ENCODE assay signal across 8 cellular contexts in genomic region chr15:101320501-101321052, GRCh38. TPM values are rescaled to one million over a fixed set of nuclear protein-coding genes. Genes with fewer than 3 reads are reported as not detected.
DNase-seq lines count a peak whose midpoint lies in the region; ATAC-seq and TF ChIP-seq lines count a peak whose summit lies in the region.

No MANE protein-coding gene starts in this region.

- H3K4me1 ChIP-seq in heart right ventricle, result peaks cover 0 to 11% (median 0%) of the 10 kb centered on the region in 9 donors

- no peaks in the 10 kb centered on the region for H3K36me3 Mint-ChIP-seq in Calu3 (ENCODE audit: insufficient read depth, unreplicated experiment)

- peak in 3 of 9 donors; percentile 8 to 46 (median 29) for TF ChIP-seq CTCF in heart right ventricle (IDR thresholded peaks at IDR 0.05)
- TF ChIP-seq CTCF in Calu3 (IDR thresholded peaks at IDR 0.05; ENCODE audit: unreplicated experiment), result no peak

- intact Hi-C loops in heart right ventricle (cut with DNase I), result no loop called here
- intact Hi-C loops in Calu3 (cut with micrococcal nuclease; ENCODE audit: unreplicated experiment), result no loop called here

- no TSS peak for BruUV-seq in Calu3 (replicated peaks; lab: Mats Ljungman, UMichigan)

- H3K4me3 ChIP-seq in heart right ventricle, result peak overlapping the region in 1 of 10 donors; percentile 33

- no peaks in the 10 kb centered on the region for H3K9me3 ChIP-seq in heart right ventricle

- CTCF ChIA-PET in Calu3 (lab: Charles Lee), result no interaction called here

- peaks cover 0 to 85% (median 0%) of the 10 kb centered on the region in 9 donors for H3K36me3 ChIP-seq in heart right ventricle

- peaks cover 44% of the 10 kb centered on the region for H3K27me3 Mint-ChIP-seq in Calu3 (ENCODE audit: unreplicated experiment)

- H3K4me1 Mint-ChIP-seq in Calu3 (ENCODE audit: low read depth, unreplicated experiment), result peaks cover 16% of the 10 kb centered on the region

- H3K27ac ChIP-seq in heart right ventricle, result peak overlapping the region in 1 of 10 donors; percentile 53

- DNase-seq in GM19238 (ENCODE audit: insufficient read length, low spot score) (peak; percentile 45), NCI-H146 (lab: John Stamatoyannopoulos, UW) (peak; percentile 37), activated T-cell treated with anti-CD3 and anti-CD28 coated beads for 48 hours (ENCODE audit: low read depth) (peak; percentile 53), heart right ventricle (peak in 1 of 2 donors; percentile 37), Calu3 (no peak), COR-L47 (lab: John Stamatoyannopoulos, UW) (no peak)
- peak; percentile 74 for DNase-seq in stimulated activated CD4-positive, alpha-beta T cell treated with anti-CD3 and anti-CD28 coated beads, Interleukin-1b, Interleukin-23, amount 100 ng/mL, for 48 hours

- 51 to 53% methylated on average over 21 of the region's 21 CpGs for WGBS in heart right ventricle, 2 donors

- no peak overlapping the region for H3K4me3 Mint-ChIP-seq in Calu3 (ENCODE audit: low read depth, unreplicated experiment)

- H3K27me3 ChIP-seq in heart right ventricle, result peaks cover 0 to 4% (median 0%) of the 10 kb centered on the region in 7 donors

- H3K27ac Mint-ChIP-seq in Calu3 (ENCODE audit: unreplicated experiment), result no peak overlapping the region

- peak in 7 of 8 donors; percentile 34 to 70 (median 52) for ATAC-seq in heart right ventricle
- no peak for ATAC-seq in GM21360 (IDR thresholded peaks at IDR 0.05; ENCODE audit: unreplicated experiment)

- no peaks in the 10 kb centered on the region for H3K9me3 Mint-ChIP-seq in Calu3 (ENCODE audit: low read depth, unreplicated experiment)

RNA-seq across cellular contexts. Expression of gene SNRPA1, which starts 25.5 kb away (rescaled TPM):
- 10 to 100 TPM; 23.8 to 36.3 (median 29.9) TPM for total RNA-seq in heart right ventricle
- 10 to 100 TPM; 25.0 to 51.4 TPM for polyA plus RNA-seq in heart right ventricle
- 123 and 140 TPM in 2 replicates for total RNA-seq in Calu3 (2022)

RNA-seq across cellular contexts. Expression of gene SELENOS, which starts 43.3 kb away (rescaled TPM):
- total RNA-seq in heart right ventricle, result 10 to 100 TPM; 28.4 to 90.6 (median 42.7) TPM
- polyA plus RNA-seq in heart right ventricle, result 100 to 1,000 TPM in 1 of 2 donors, 10 to 100 TPM in 1; 48.4 to 192 TPM
- total RNA-seq in Calu3 (2022), result 83.3 and 85.0 TPM in 2 replicates

Comparison
In these comparisons a context has a peak if more than half of its experiments do, and no peak if none do; other contexts are left out.
1. DNase-seq: peak in GM19238 (single experiment), NCI-H146 (single experiment), activated T-cell treated with anti-CD3 and anti-CD28 coated beads for 48 hours (single experiment) and stimulated activated CD4-positive, alpha-beta T cell treated with anti-CD3 and anti-CD28 coated beads, Interleukin-1b, Interleukin-23, amount 100 ng/mL, for 48 hours (single experiment); none in Calu3 (single experiment) and COR-L47 (single experiment).